Comparison of ENCODE assay signal across 29 cellular contexts in genomic region chrX:115089419-115089818, GRCh38.
"Had no signal": no experiment of that assay in that cellular context is flagged by ENCODE, and none has a peak within 500 bp of the region (broad histone marks: within the 10 kb centered on the region; RNA-seq: fewer than 3 reads in every experiment).

No MANE protein-coding gene starts in this region.

- H3K27ac Mint-ChIP-seq: stimulated activated effector memory CD8-positive, alpha-beta T cell treated with anti-CD3 and anti-CD28 coated beads, Interleukin-12 subunit alpha, Interleukin-12 subunit beta, amount 100 ng/mL, for 72 hours; stimulated activated memory B cell treated with anti-CD40 and anti-IgM and Interleukin-4, amounts not matched to agents 10 μg/mL and 1 μg/mL and 100 μg/mL, for 72 hours; stimulated activated naive B cell treated with anti-CD40 and anti-IgM and Interleukin-4, amounts not matched to agents 10 μg/mL and 1 μg/mL and 100 μg/mL, for 72 hours; stimulated activated naive CD8-positive, alpha-beta T cell treated with anti-CD3 and anti-CD28 coated beads, Interleukin-15, amount 100 ng/mL, for 72 hours; stimulated activated naive CD8-positive, alpha-beta T cell treated with anti-CD3 and anti-CD28 coated beads, Interleukin-15, Interleukin-2, amounts not matched to agents 100 ng/mL and 50 ng/mL, for 24 hours; type B pancreatic cell had no signal

- H3K36me3 Mint-ChIP-seq: stimulated activated effector memory CD8-positive, alpha-beta T cell treated with anti-CD3 and anti-CD28 coated beads, Interleukin-12 subunit alpha, Interleukin-12 subunit beta, amount 100 ng/mL, for 72 hours; stimulated activated memory B cell treated with anti-CD40 and anti-IgM and Interleukin-4, amounts not matched to agents 10 μg/mL and 1 μg/mL and 100 μg/mL, for 72 hours; stimulated activated naive B cell treated with anti-CD40 and anti-IgM and Interleukin-4, amounts not matched to agents 10 μg/mL and 1 μg/mL and 100 μg/mL, for 72 hours had no signal

- H3K27ac ChIP-seq: stomach, suprapubic skin, testis, thoracic aorta, thyroid gland, tibial artery, tibial nerve, transverse colon, upper lobe of left lung, upper lobe of right lung, uterus, vagina had no signal

- H3K9me3 Mint-ChIP-seq: stimulated activated naive CD8-positive, alpha-beta T cell treated with anti-CD3 and anti-CD28 coated beads, Interleukin-15, amount 100 ng/mL, for 72 hours; stimulated activated naive CD8-positive, alpha-beta T cell treated with anti-CD3 and anti-CD28 coated beads, Interleukin-15, Interleukin-2, amounts not matched to agents 100 ng/mL and 50 ng/mL, for 24 hours; type B pancreatic cell had no signal

- H3K4me3 Mint-ChIP-seq: stimulated activated effector memory CD8-positive, alpha-beta T cell treated with anti-CD3 and anti-CD28 coated beads, Interleukin-12 subunit alpha, Interleukin-12 subunit beta, amount 100 ng/mL, for 72 hours; stimulated activated memory B cell treated with anti-CD40 and anti-IgM and Interleukin-4, amounts not matched to agents 10 μg/mL and 1 μg/mL and 100 μg/mL, for 72 hours; stimulated activated naive B cell treated with anti-CD40 and anti-IgM and Interleukin-4, amounts not matched to agents 10 μg/mL and 1 μg/mL and 100 μg/mL, for 72 hours; stimulated activated naive CD8-positive, alpha-beta T cell treated with anti-CD3 and anti-CD28 coated beads, Interleukin-15, amount 100 ng/mL, for 72 hours; stimulated activated naive CD8-positive, alpha-beta T cell treated with anti-CD3 and anti-CD28 coated beads, Interleukin-15, Interleukin-2, amounts not matched to agents 100 ng/mL and 50 ng/mL, for 24 hours; type B pancreatic cell had no signal

- H3K4me1 ChIP-seq: stomach, suprapubic skin, testis, thyroid gland, tibial artery, tibial nerve, transverse colon, upper lobe of left lung, upper lobe of right lung, uterus, vagina had no signal

- H3K4me3 ChIP-seq: stomach, suprapubic skin, testis, thoracic aorta, thyroid gland, tibial artery, tibial nerve, transverse colon, upper lobe of left lung, upper lobe of right lung, uterus, vagina had no signal

- ATAC-seq: stimulated activated effector memory CD8-positive, alpha-beta T cell treated with anti-CD3 and anti-CD28 coated beads, Interleukin-12 subunit alpha, Interleukin-12 subunit beta, amount 100 ng/mL, for 72 hours; stimulated activated memory B cell treated with anti-CD40 and anti-IgM and Interleukin-4, amounts not matched to agents 10 μg/mL and 1 μg/mL and 100 μg/mL, for 72 hours; stimulated activated naive B cell treated with anti-CD40 and anti-IgM and Interleukin-4, amounts not matched to agents 10 μg/mL and 1 μg/mL and 100 μg/mL, for 72 hours; stimulated activated naive CD8-positive, alpha-beta T cell treated with anti-CD3 and anti-CD28 coated beads, Interleukin-15, amount 100 ng/mL, for 72 hours; stimulated activated naive CD8-positive, alpha-beta T cell treated with anti-CD3 and anti-CD28 coated beads, Interleukin-15, Interleukin-2, amounts not matched to agents 100 U/mL and 50 U/mL, for 24 hours; upper lobe of right lung had no signal

- FAIRE-seq: urothelium cell line had no signal

- H3K4me1 Mint-ChIP-seq: stimulated activated effector memory CD8-positive, alpha-beta T cell treated with anti-CD3 and anti-CD28 coated beads, Interleukin-12 subunit alpha, Interleukin-12 subunit beta, amount 100 ng/mL, for 72 hours; stimulated activated memory B cell treated with anti-CD40 and anti-IgM and Interleukin-4, amounts not matched to agents 10 μg/mL and 1 μg/mL and 100 μg/mL, for 72 hours; stimulated activated naive B cell treated with anti-CD40 and anti-IgM and Interleukin-4, amounts not matched to agents 10 μg/mL and 1 μg/mL and 100 μg/mL, for 72 hours; stimulated activated naive CD8-positive, alpha-beta T cell treated with anti-CD3 and anti-CD28 coated beads, Interleukin-15, amount 100 ng/mL, for 72 hours had no signal

- H3K36me3 ChIP-seq: stomach, suprapubic skin, thoracic aorta, thyroid gland, tibial artery, transverse colon, upper lobe of left lung, upper lobe of right lung, uterus, vagina had no signal

- H3K27me3 Mint-ChIP-seq: stimulated activated memory B cell treated with anti-CD40 and anti-IgM and Interleukin-4, amounts not matched to agents 10 μg/mL and 1 μg/mL and 100 μg/mL, for 72 hours; stimulated activated naive CD8-positive, alpha-beta T cell treated with anti-CD3 and anti-CD28 coated beads, Interleukin-15, amount 100 ng/mL, for 72 hours; stimulated activated naive CD8-positive, alpha-beta T cell treated with anti-CD3 and anti-CD28 coated beads, Interleukin-15, Interleukin-2, amounts not matched to agents 100 ng/mL and 50 ng/mL, for 24 hours; type B pancreatic cell had no signal

- DNase-seq: stimulated activated CD4-positive, alpha-beta T cell treated with anti-CD3 and anti-CD28 coated beads, Interleukin-2, amount 100 ng/mL, for 48 hours; stimulated activated CD4-positive, alpha-beta T cell treated with anti-CD3 and anti-CD28 coated beads, Interleukin-4, amount 100 ng/mL, for 1 hour; stimulated activated CD4-positive, alpha-beta T cell treated with anti-CD3 and anti-CD28 coated beads, Interleukin-4, amount 100 ng/mL, for 24 hours; stimulated activated CD4-positive, alpha-beta T cell treated with anti-CD3 and anti-CD28 coated beads, Interleukin-4, amount 100 ng/mL, for 4 hours; stimulated activated CD8-positive, alpha-beta memory T cell treated with anti-CD3 and anti-CD28 coated beads, Interleukin-4, amount 100 ng/mL, for 48 hours; stimulated activated naive B cell treated with anti-CD40 and anti-IgM and Interleukin-4, amounts not matched to agents 10 μg/mL and 1 μg/mL and 100 μg/mL, for 72 hours; stimulated activated naive CD4-positive, alpha-beta T cell; stimulated activated naive CD4-positive, alpha-beta T cell treated with Interleukin-2 at 50 U/mL for 16 hours; stimulated activated naive CD8-positive, alpha-beta T cell treated with anti-CD3 and anti-CD28 coated beads, Interleukin-15, amount 100 ng/mL, for 72 hours; stimulated activated naive CD8-positive, alpha-beta T cell treated with anti-CD3 and anti-CD28 coated beads, Interleukin-15, Interleukin-2, amounts not matched to agents 100 U/mL and 50 U/mL, for 24 hours; stomach; substantia nigra; testis; thyroid gland; tibial artery; transverse colon; trophoblast cell; upper lobe of left lung; upper lobe of right lung; uterus had no signal

- H3K27me3 ChIP-seq: stomach, suprapubic skin, testis, thyroid gland, tibial artery, transverse colon, upper lobe of left lung, upper lobe of right lung, uterus, vagina had no signal

- H3K9me3 ChIP-seq: stomach, suprapubic skin, testis, thoracic aorta, thyroid gland, tibial artery, tibial nerve, transverse colon, upper lobe of left lung, upper lobe of right lung, uterus, vagina had no signal
